Comparison of ENCODE assay signal across 12 cellular contexts in the genomic region with DNA sequence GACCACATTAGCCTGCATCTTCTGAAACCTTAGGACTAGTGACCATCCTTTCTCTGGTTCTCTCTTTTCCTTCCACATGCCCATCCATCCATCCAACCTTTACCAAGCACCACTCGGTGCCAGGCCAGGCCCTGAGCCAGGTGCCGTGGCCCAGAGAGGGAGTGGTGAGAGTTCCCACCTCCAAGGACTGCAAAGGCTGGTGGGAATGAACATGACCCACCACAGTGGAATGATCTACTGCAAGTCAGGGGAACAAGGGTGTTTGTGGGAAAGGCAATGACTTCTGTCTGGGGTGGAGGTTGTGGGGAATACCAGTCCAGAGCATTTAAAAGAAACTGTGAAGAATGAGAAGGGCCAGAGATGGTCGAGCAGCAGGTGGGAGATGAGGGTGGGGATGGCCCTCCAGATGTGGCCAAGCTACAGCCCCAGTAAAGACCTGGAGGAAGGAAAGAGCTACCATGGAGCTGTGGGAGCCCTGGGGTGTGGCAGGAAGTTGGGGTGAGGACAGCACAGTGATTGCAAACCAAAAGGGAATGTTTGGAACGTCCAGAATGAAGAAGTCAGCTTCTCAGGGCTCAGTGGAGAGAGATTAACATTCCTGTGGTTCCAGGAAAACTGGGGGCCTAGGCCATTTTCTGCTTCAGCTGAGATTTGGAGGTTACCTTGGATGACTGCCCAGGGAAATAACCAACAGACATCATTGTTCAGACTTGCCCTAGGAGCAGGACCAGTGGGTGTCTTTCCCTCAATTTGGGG. TPM values are rescaled to one million over a fixed set of nuclear protein-coding genes. Genes with fewer than 3 reads are reported as not detected.
DNase-seq lines count a peak whose midpoint lies in the region; TF ChIP-seq lines count a peak whose summit lies in the region.
"Had no signal": no experiment of that assay in that cellular context is flagged by ENCODE, and none has a peak within 500 bp of the region (broad histone marks: within the 10 kb centered on the region; RNA-seq: fewer than 3 reads in every experiment).

No MANE protein-coding gene starts in this region.

- H3K27me3 Mint-ChIP-seq in neural crest cell (ENCODE audit: low read depth) = no peaks in the 10 kb centered on the region

- CTCF ChIA-PET in BJ (lab: Yijun Ruan, JAX) = interaction anchor here (0.9 to 4.1 kb wide), 5 partner anchors 12 to 553 kb away, joined by 3 to 26 read pairs (median 4); no protein-coding TSS in a partner anchor

- no peaks in the 10 kb centered on the region for H3K27me3 ChIP-seq in BJ (ENCODE audit: control insufficient read depth, insufficient read depth, low read length)
- H3K27me3 ChIP-seq: cardiac muscle cell had no signal

- peaks cover 20% of the 10 kb centered on the region for H3K36me3 ChIP-seq in BJ (ENCODE audit: control insufficient read depth, insufficient read depth, low read length)
- H3K36me3 ChIP-seq: cardiac muscle cell had no signal

- DNase-seq in BJ (ENCODE audit: low read depth) (peak; percentile 99), LoVo (ENCODE audit: low spot score) (peak; percentile 83), coronary artery (ENCODE audit: low spot score) (peak; percentile 65), neural crest cell (ENCODE audit: low read depth, low spot score) (no peak), middle frontal gyrus (ENCODE audit: extremely low spot score, low spot score) (no peak), substantia nigra (lab: John Stamatoyannopoulos, UW) (no peak)
- DNase-seq in stimulated activated CD4-positive, alpha-beta T cell treated with anti-CD3 and anti-CD28 coated beads, Interleukin-4, amount 100 ng/mL, for 24 hours = no peak
- DNase-seq in stimulated activated naive CD4-positive, alpha-beta T cell (lab: John Stamatoyannopoulos, UW) = no peak
- DNase-seq: MM.1S, natural killer cell had no signal

- no peak overlapping the region for H3K4me3 ChIP-seq in BJ (ENCODE audit: low read depth, low read length)
- H3K4me3 ChIP-seq in coronary artery = no peak overlapping the region
- H3K4me3 ChIP-seq: cardiac muscle cell had no signal

- TF ChIP-seq CTCF in BJ (IDR thresholded peaks at IDR 0.05; ENCODE audit: insufficient read depth, low read depth, low read length) (no peak), coronary artery (IDR thresholded peaks at IDR 0.05) (no peak), neural crest cell (conservative IDR thresholded peaks at IDR 0.05) (no peak)

- no peak overlapping the region for H3K4me3 Mint-ChIP-seq in neural crest cell
- H3K4me3 Mint-ChIP-seq: natural killer cell; T-helper 2 cell treated with Interferon-gamma antibody and Interleukin-4, amounts not matched to agents 5 μg/mL and 100 μg/mL, for 36 hours had no signal

- no peaks in the 10 kb centered on the region for H3K9me3 Mint-ChIP-seq in neural crest cell
- H3K9me3 Mint-ChIP-seq: natural killer cell; T-helper 2 cell treated with Interferon-gamma antibody and Interleukin-4, amounts not matched to agents 5 μg/mL and 100 μg/mL, for 36 hours had no signal

- peaks cover 23% of the 10 kb centered on the region for H3K4me1 Mint-ChIP-seq in neural crest cell

- H3K27ac ChIP-seq in coronary artery (peak overlapping the region in 1 of 2 donors; percentile 57), substantia nigra (ENCODE audit: low read depth, low read length, poor library complexity, severe bottlenecking) (no peak overlapping the region)
- H3K27ac ChIP-seq: cardiac muscle cell had no signal

- H3K27ac Mint-ChIP-seq in neural crest cell (ENCODE audit: unreplicated experiment) = peak overlapping the region; percentile 70
- H3K27ac Mint-ChIP-seq: T-helper 2 cell treated with Interferon-gamma antibody and Interleukin-4, amounts not matched to agents 5 μg/mL and 100 μg/mL, for 36 hours had no signal

- POLR2A ChIA-PET in BJ (lab: Charles Lee) = interaction anchor here (1.0 kb wide), 1 partner anchor 32 kb away, joined by 4 read pairs; a partner anchor contains a TSS

- no peaks in the 10 kb centered on the region for H3K36me3 Mint-ChIP-seq in neural crest cell (ENCODE audit: low read depth)
- H3K36me3 Mint-ChIP-seq: natural killer cell had no signal

RNA-seq across cellular contexts. Expression of a gene that starts 30.6 kb away (rescaled TPM):
- 1.2 and 1.5 TPM in 2 replicates for polyA plus RNA-seq in BJ (2011; rRNA removed)
- polyA minus RNA-seq in BJ (2011; rRNA and poly(A)+ RNA removed) = 1.2 and 1.6 TPM in 2 replicates
- total RNA-seq in neural crest cell = 9.3 and 9.5 TPM in 2 replicates

RNA-seq across cellular contexts. Expression of a gene that starts 32.4 kb away (rescaled TPM):
- 38.8 and 70.3 TPM in 2 replicates for polyA plus RNA-seq in BJ (2011; rRNA removed)
- polyA minus RNA-seq in BJ (2011; rRNA and poly(A)+ RNA removed) = 39.0 and 56.7 TPM in 2 replicates
- total RNA-seq in neural crest cell = 2.2 and 2.4 TPM in 2 replicates

Comparison
In these comparisons a context has a peak if more than half of its experiments do, and no peak if none do; other contexts are left out.
1. DNase-seq: peak in BJ (single experiment), LoVo (single experiment) and coronary artery (single experiment); none in neural crest cell (single experiment), stimulated activated CD4-positive, alpha-beta T cell treated with anti-CD3 and anti-CD28 coated beads, Interleukin-4, amount 100 ng/mL, for 24 hours (single experiment), stimulated activated naive CD4-positive, alpha-beta T cell (0 of 6), middle frontal gyrus (single experiment) and substantia nigra (0 of 49).